Comparison of ENCODE assay signal across 16 cellular contexts in the genomic region with DNA sequence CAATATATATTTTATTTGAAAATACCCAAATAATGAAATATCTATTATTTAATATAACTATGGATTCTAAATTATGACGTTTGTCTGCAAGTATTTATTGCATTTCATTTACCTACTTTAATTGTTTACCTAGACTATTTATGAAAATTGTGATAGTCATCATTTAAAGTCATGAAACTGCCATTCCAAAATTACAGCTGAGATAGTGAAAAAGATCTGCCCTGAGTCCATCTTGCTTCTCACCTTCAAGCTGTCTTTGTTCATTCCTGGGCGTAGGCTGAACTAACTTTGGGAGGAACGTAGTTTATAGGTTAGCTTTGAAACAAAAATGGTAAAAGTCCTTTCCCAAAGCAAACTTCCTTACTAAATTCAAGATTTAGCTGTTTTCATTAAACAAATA. TPM values are rescaled to one million over a fixed set of nuclear protein-coding genes. Genes with fewer than 3 reads are reported as not detected.
DNase-seq lines count a peak whose midpoint lies in the region; ATAC-seq, FAIRE-seq and TF ChIP-seq lines count a peak whose summit lies in the region.
"Had no signal": no experiment of that assay in that cellular context is flagged by ENCODE, and none has a peak within 500 bp of the region (broad histone marks: within the 10 kb centered on the region; RNA-seq: fewer than 3 reads in every experiment).

No MANE protein-coding gene starts in this region.

- no peaks in the 10 kb centered on the region for H3K36me3 ChIP-seq in IMR-90 (ENCODE audit: control insufficient read depth, insufficient read depth, low read length)
- H3K36me3 ChIP-seq in K562 (ENCODE audit: control insufficient read depth, insufficient read depth, low read length) = no peaks in the 10 kb centered on the region
- no peaks in the 10 kb centered on the region for H3K36me3 ChIP-seq in pancreas
- H3K36me3 ChIP-seq: BLaER1 treated with 17β-estradiol and CSF1 and Interleukin-3, amounts not matched to agents 10 nM and 100 nM had no signal

- no peak overlapping the region for H3K14ac ChIP-seq in IMR-90 (replicated peaks; ENCODE audit: low read depth, low read length)

- H4K8ac ChIP-seq in IMR-90 (ENCODE audit: low read depth in 2 of 2, low read length in 2 of 2) = no peak overlapping the region

- no peak overlapping the region for H4K91ac ChIP-seq in IMR-90 (ENCODE audit: insufficient read depth, low read depth, low read length)

- no peak overlapping the region for H3K56ac ChIP-seq in IMR-90 (ENCODE audit: extremely low read depth, insufficient read depth, low read length)

- H2AFZ ChIP-seq in IMR-90 (replicated peaks; ENCODE audit: low read length, poor library complexity) = no peak overlapping the region
- peak overlapping the region; percentile 2; the same call in 1 of the 2 replicates for H2AFZ ChIP-seq in K562 (ENCODE audit: low read depth, low read length)

- TF ChIP-seq EP300 in A549 (IDR thresholded peaks at IDR 0.05) (no peak), K562 (IDR thresholded peaks at IDR 0.05; ENCODE audit: low read length) (no peak)

- H4K20me1 ChIP-seq in IMR-90 (ENCODE audit: insufficient read depth, low read length) = no peaks in the 10 kb centered on the region
- no peaks in the 10 kb centered on the region for H4K20me1 ChIP-seq in K562 (replicated peaks; ENCODE audit: control insufficient read depth, insufficient read depth, low read length)
- H4K20me1 ChIP-seq: BLaER1 treated with 17β-estradiol and CSF1 and Interleukin-3, amounts not matched to agents 10 nM and 100 nM had no signal

- H3K79me2 ChIP-seq in K562 (ENCODE audit: control insufficient read depth, insufficient read depth, low read length) = no peaks in the 10 kb centered on the region

- no peak overlapping the region for H3K4me2 ChIP-seq in A549
- H3K4me2 ChIP-seq in IMR-90 (ENCODE audit: low read depth, low read length) = no peak overlapping the region
- no peak overlapping the region for H3K4me2 ChIP-seq in K562 (ENCODE audit: insufficient read depth, low read length)
- H3K4me2 ChIP-seq: BLaER1 treated with 17β-estradiol and CSF1 and Interleukin-3, amounts not matched to agents 10 nM and 100 nM had no signal

- no peak overlapping the region for H3K4ac ChIP-seq in IMR-90 (ENCODE audit: low read depth, low read length)

- dilution Hi-C loops in IMR-90 (cut with HindIII; ENCODE audit: low sequenced_read_pairs, unreplicated experiment) = no loop called here

- TF ChIP-seq POLR2A in A549 (IDR thresholded peaks at IDR 0.05; ENCODE audit: low read length) = no peak
- no peak for TF ChIP-seq POLR2A in IMR-90 (IDR thresholded peaks at IDR 0.05; ENCODE audit: low read depth, low read length)
- no peak for TF ChIP-seq POLR2A in K562 (conservative IDR thresholded peaks at IDR 0.05)

- no peak overlapping the region for H2AK9ac ChIP-seq in IMR-90 (replicated peaks; ENCODE audit: low read depth, low read length, poor library complexity)

- no peak overlapping the region for H2BK15ac ChIP-seq in IMR-90 (ENCODE audit: low read depth, low read length)

- no peak overlapping the region for H2BK20ac ChIP-seq in IMR-90 (ENCODE audit: low read depth, low read length)

- no peak overlapping the region for H2BK5ac ChIP-seq in IMR-90 (ENCODE audit: low read depth, low read length, poor library complexity, severe bottlenecking)

- DNase-seq in A549 (ENCODE audit: low read depth in 1 of 2, low spot score in 1 of 2) (no peak), IMR-90 (no peak), K562 (ENCODE audit: extremely low read depth in 1 of 4, low spot score in 3 of 4) (no peak), pancreas (no peak)
- DNase-seq in activated naive CD4-positive, alpha-beta T cell treated with Interleukin-2 at 50 U/mL for 16 hours = no peak
- DNase-seq in stimulated activated CD4-positive, alpha-beta T cell treated with anti-CD3 and anti-CD28 coated beads, Interleukin-2, amount 100 ng/mL, for 24 hours = no peak
- DNase-seq: Calu3; CD8-positive, alpha-beta T cell; DMS79 treated with DMSO at 0.1 percent for 48 hours; H9; KBM-7 had no signal

- H3K4me3 ChIP-seq in A549 (no peak overlapping the region), IMR-90 (ENCODE audit: insufficient read depth, low read depth, low read length) (no peak overlapping the region), K562 (no peak overlapping the region), pancreas (no peak overlapping the region)
- H3K4me3 ChIP-seq: BLaER1 treated with 17β-estradiol and CSF1 and Interleukin-3, amounts not matched to agents 10 nM and 100 nM; GM12878 had no signal

- H3K27me3 ChIP-seq in IMR-90 (ENCODE audit: control insufficient read depth, insufficient read depth, low read length) (peaks cover 10% of the 10 kb centered on the region; the same call in 1 of the 2 replicates), K562 (ENCODE audit: control insufficient read depth in 2 of 2, insufficient read depth in 2 of 2, low read length in 2 of 2) (no peaks in the 10 kb centered on the region), pancreas (no peaks in the 10 kb centered on the region)
- H3K27me3 ChIP-seq: BLaER1 treated with 17β-estradiol and CSF1 and Interleukin-3, amounts not matched to agents 10 nM and 100 nM had no signal

- POLR2A ChIA-PET in A549 (lab: Yijun Ruan, JAX) = interaction anchor here (0.7 kb wide), 1 partner anchor 514 kb away, joined by 3 read pairs; the partner anchor contains the start of gene PLK3
- POLR2A ChIA-PET in IMR-90 (lab: Charles Lee; ENCODE audit: unreplicated experiment) = no interaction called here
- POLR2A ChIA-PET in K562 (lab: Yijun Ruan, JAX) = interaction anchor here (0.7 to 1.9 kb wide), 4 partner anchors 11 to 302 kb away, joined by 3 to 8 read pairs (median 6); no protein-coding TSS in a partner anchor

- ATAC-seq in A549 (no peak), IMR-90 (ENCODE audit: low read depth) (no peak), K562 (no peak), pancreas (no peak), GM18498 (IDR thresholded peaks at IDR 0.05; ENCODE audit: unreplicated experiment) (no peak)
- ATAC-seq: CD8-positive, alpha-beta T cell; GM12878 had no signal

- H3K27ac ChIP-seq in A549 = no peak overlapping the region
- no peak overlapping the region for H3K27ac ChIP-seq in IMR-90 (ENCODE audit: insufficient read depth, low read length)
- no peak overlapping the region for H3K27ac ChIP-seq in K562 (ENCODE audit: extremely low read depth, low read depth, low read length)
- H3K27ac ChIP-seq in pancreas = no peak overlapping the region
- H3K27ac ChIP-seq: BLaER1 treated with 17β-estradiol and CSF1 and Interleukin-3, amounts not matched to agents 10 nM and 100 nM had no signal

- intact Hi-C loops in IMR-90 (cut with micrococcal nuclease) (no loop called here), K562 (cut with micrococcal nuclease) (no loop called here), pancreas (cut with DNase I) (no loop called here)

- CTCF ChIA-PET in A549 (lab: Yijun Ruan, JAX) (interaction anchor here (0.9 to 1.1 kb wide), 2 partner anchors 11 to 12 kb away, joined by 3 to 5 read pairs; no protein-coding TSS in a partner anchor), IMR-90 (lab: Yijun Ruan, JAX) (no interaction called here), K562 (lab: Yijun Ruan, JAX; ENCODE audit: low intra/inter-chr PET ratio) (no interaction called here)

- H2AK5ac ChIP-seq in IMR-90 (ENCODE audit: low read depth, low read length) = no peak overlapping the region

- H3K9me3 ChIP-seq in A549 (no peaks in the 10 kb centered on the region), IMR-90 (ENCODE audit: control insufficient read depth, insufficient read depth, low read length) (peaks cover 2% of the 10 kb centered on the region; the same call in 1 of the 2 replicates), K562 (replicated peaks; ENCODE audit: control insufficient read depth, insufficient read depth, low read depth, low read length) (no peaks in the 10 kb centered on the region), pancreas (no peaks in the 10 kb centered on the region)

- H3K4me1 ChIP-seq in A549 (no peaks in the 10 kb centered on the region), IMR-90 (ENCODE audit: control insufficient read depth, insufficient read depth, low read length) (no peaks in the 10 kb centered on the region), K562 (replicated peaks in 1 of 2; ENCODE audit: control insufficient read depth in 2 of 2, insufficient read depth in 2 of 2, low read length in 2 of 2) (no peaks in the 10 kb centered on the region), pancreas (peaks cover 0 to 4% (median 3%) of the 10 kb centered on the region in 3 donors)
- H3K4me1 ChIP-seq: BLaER1 treated with 17β-estradiol and CSF1 and Interleukin-3, amounts not matched to agents 10 nM and 100 nM had no signal

- 50% methylated on average over 3 of the region's 3 CpGs for WGBS in A549 (ENCODE audit: missing lambda C conversion rate)
- WGBS in IMR-90 (ENCODE audit: extremely low coverage in 2 of 2, insufficient read length in 1 of 2), 2 experiments = no CpG with 5 or more reads among the region's 3 CpGs
- 43% methylated on average over 3 of the region's 3 CpGs for WGBS in K562 (ENCODE audit: insufficient coverage, low coverage, missing lambda C conversion rate)
- 50 to 55% methylated on average over 3 of the region's 3 CpGs for WGBS in pancreas, 2 donors

- no peak overlapping the region for H3K18ac ChIP-seq in IMR-90 (ENCODE audit: low read depth, low read length)

- in situ Hi-C loops in IMR-90 (cut with MboI; ENCODE audit: low sequenced_read_pairs) (no loop called here), K562 (cut with MboI) (no loop called here)

- TF ChIP-seq RAD21 in A549 (conservative IDR thresholded peaks at IDR 0.05 in 1 of 2, IDR thresholded peaks at IDR 0.05 in 1 of 2) (no peak), IMR-90 (IDR thresholded peaks at IDR 0.05; ENCODE audit: low read length) (no peak), K562 (CRISPR knock-in tag; conservative IDR thresholded peaks at IDR 0.05 in 1 of 2, IDR thresholded peaks at IDR 0.05 in 1 of 2) (no peak)

- FAIRE-seq in A549 (lab: Jason Lieb, UNC) = no peak
- FAIRE-seq in K562 (lab: Jason Lieb, UNC) = no peak
- FAIRE-seq in pancreas (lab: Jason Lieb, UNC) = peak; percentile 23
- FAIRE-seq: GM12878, GM19239, H1 had no signal

- H3K9me1 ChIP-seq in IMR-90 (ENCODE audit: insufficient read depth, low read length) = no peaks in the 10 kb centered on the region
- H3K9me1 ChIP-seq in K562 (ENCODE audit: control insufficient read depth, insufficient read depth, low read length) = no peaks in the 10 kb centered on the region

- H3K23ac ChIP-seq in IMR-90 (ENCODE audit: low read depth, low read length) = no peak overlapping the region

- no peaks in the 10 kb centered on the region for H3K79me1 ChIP-seq in IMR-90 (ENCODE audit: low read depth in 1 of 2, low read length in 2 of 2)

- BruUV-seq in IMR-90 (replicated peaks; lab: Mats Ljungman, UMichigan) (no TSS peak), K562 (replicated peaks; lab: Mats Ljungman, UMichigan) (no TSS peak)

- H2BK120ac ChIP-seq in IMR-90 (ENCODE audit: low read depth, low read length) = no peak overlapping the region

- H3K9ac ChIP-seq in IMR-90 (ENCODE audit: low read depth, low read length) (no peak overlapping the region), K562 (ENCODE audit: insufficient read depth in 1 of 2, low read depth in 2 of 2, low read length in 2 of 2) (no peak overlapping the region)
- H3K9ac ChIP-seq: BLaER1 treated with 17β-estradiol and CSF1 and Interleukin-3, amounts not matched to agents 10 nM and 100 nM had no signal

- TF ChIP-seq CTCF in A549 (IDR thresholded peaks at IDR 0.05) = no peak
- TF ChIP-seq CTCF in IMR-90 (conservative IDR thresholded peaks at IDR 0.05; ENCODE audit: low read depth, low read length) = no peak
- TF ChIP-seq CTCF in K562 (IDR thresholded peaks at IDR 0.05 in 2 of 3, conservative IDR thresholded peaks at IDR 0.05 in 1 of 3; ENCODE audit: insufficient read depth in 2 of 3, low read depth in 1 of 3, low read length in 3 of 3) = no peak
- TF ChIP-seq CTCF in pancreas (IDR thresholded peaks at IDR 0.05) = no peak

- H4K5ac ChIP-seq in IMR-90 (ENCODE audit: low read depth, low read length) = no peak overlapping the region

RNA-seq across cellular contexts. Expression of gene HPDL, which starts 12.4 kb away (rescaled TPM):
- polyA plus RNA-seq in A549 (2011; rRNA removed) (0.80 and 0.91 TPM in 2 replicates), A549 (2017; fragmentation: RNase III; extraction: RNeasy Plus Mini Kit Qiagen cat#74134 plus additional on column Dnase treatment) (2.8 to 3.8 TPM (median 2.8 TPM) in 3 replicates), IMR-90 (2012; rRNA removed) (1.1 and 1.5 TPM in 2 replicates), K562 (2011; rRNA removed) (not detected in 2 replicates), K562 (2014; fragmentation: Illumina TruSeq; extraction: Trizol) (not detected in 2 replicates), K562 (2014; fragmentation: Nextera tagmentation; extraction: Ambion mirVana) (not detected), K562 (2014; rRNA removed) (not detected in 2 replicates), pancreas (under 1 TPM; 0.23 TPM)
- polyA plus RNA-seq in A549 (2012; cell fraction: cytosol; rRNA removed) = 5.3 and 7.2 TPM in 2 replicates
- 7.2 and 15.8 TPM in 2 replicates for polyA plus RNA-seq in A549 (2012; cell fraction: nucleus; rRNA removed)
- 0.97 and 1.1 TPM in 2 replicates for polyA minus RNA-seq in A549 (2011; rRNA and poly(A)+ RNA removed)
- total RNA-seq in IMR-90 (2012; rRNA removed) (0.54 and 0.56 TPM in 2 replicates), K562 (2014; rRNA removed) (not detected in 2 replicates), K562 (2014; rRNA removed; fragmentation: Illumina TruSeq; extraction: Trizol) (not detected in 2 replicates), K562 (2015; rRNA removed; fragmentation: Illumina TruSeq; extraction: Trizol) (not detected in 2 replicates), K562 (2021) (not detected in 2 replicates), pancreas (under 1 TPM in 5 of 6 donors, not detected in 1; 0.14 to 0.85 (median 0.31) TPM)
- 1.1 and 1.5 TPM in 2 replicates for polyA plus RNA-seq in IMR-90 (2012; cell fraction: cytosol; rRNA removed)
- 0.44 and 1.0 TPM in 2 replicates for polyA plus RNA-seq in IMR-90 (2012; cell fraction: nucleus; rRNA removed; ENCODE audit: low replicate concordance)
- not detected in 2 replicates for total RNA-seq in K562 (2011; cell fraction: chromatin; rRNA removed; ENCODE audit: low replicate concordance)
- not detected in 2 replicates for total RNA-seq in K562 (2011; cell fraction: nucleolus; rRNA removed)
- total RNA-seq in K562 (2011; cell fraction: nucleoplasm; rRNA removed) = not detected in 2 replicates
- polyA plus RNA-seq in K562 (2011; cell fraction: cytosol; rRNA removed) = not detected in 2 replicates
- polyA plus RNA-seq in K562 (2011; cell fraction: nucleus; rRNA removed) = not detected in 2 replicates
- 0.04 and 0.28 TPM in 2 replicates for polyA plus RNA-seq in K562 (2012)
- polyA minus RNA-seq in K562 (2011; rRNA and poly(A)+ RNA removed) = not detected in 2 replicates
- not detected in 2 replicates for polyA minus RNA-seq in K562 (2011; cell fraction: cytosol; rRNA and poly(A)+ RNA removed)
- not detected in 2 replicates for polyA minus RNA-seq in K562 (2011; cell fraction: nucleus; rRNA and poly(A)+ RNA removed)

RNA-seq across cellular contexts. Expression of gene TOE1, which starts 25.7 kb away (rescaled TPM):
- polyA plus RNA-seq in A549 (2011; rRNA removed) = 13.3 and 14.9 TPM in 2 replicates
- 25.1 and 29.5 TPM in 2 replicates for polyA plus RNA-seq in A549 (2012; cell fraction: cytosol; rRNA removed)
- polyA plus RNA-seq in A549 (2012; cell fraction: nucleus; rRNA removed) = 28.6 and 29.7 TPM in 2 replicates
- 13.7 to 16.3 TPM (median 15.8 TPM) in 3 replicates for polyA plus RNA-seq in A549 (2017; fragmentation: RNase III; extraction: RNeasy Plus Mini Kit Qiagen cat#74134 plus additional on column Dnase treatment)
- polyA minus RNA-seq in A549 (2011; rRNA and poly(A)+ RNA removed) = 18.2 and 22.9 TPM in 2 replicates
- 18.6 and 18.9 TPM in 2 replicates for total RNA-seq in IMR-90 (2012; rRNA removed)
- 15.5 and 16.8 TPM in 2 replicates for polyA plus RNA-seq in IMR-90 (2012; rRNA removed)
- polyA plus RNA-seq in IMR-90 (2012; cell fraction: cytosol; rRNA removed) = 9.0 and 11.3 TPM in 2 replicates
- polyA plus RNA-seq in IMR-90 (2012; cell fraction: nucleus; rRNA removed; ENCODE audit: low replicate concordance) = 16.8 and 18.9 TPM in 2 replicates
- 34.1 and 86.1 TPM in 2 replicates for total RNA-seq in K562 (2011; cell fraction: chromatin; rRNA removed; ENCODE audit: low replicate concordance)
- 66.0 and 68.2 TPM in 2 replicates for total RNA-seq in K562 (2011; cell fraction: nucleolus; rRNA removed)
- 40.8 and 44.2 TPM in 2 replicates for total RNA-seq in K562 (2011; cell fraction: nucleoplasm; rRNA removed)
- total RNA-seq in K562 (2014; rRNA removed) = 36.7 and 46.9 TPM in 2 replicates
- total RNA-seq in K562 (2014; rRNA removed; fragmentation: Illumina TruSeq; extraction: Trizol) = 25.0 and 32.1 TPM in 2 replicates
- total RNA-seq in K562 (2015; rRNA removed; fragmentation: Illumina TruSeq; extraction: Trizol) = 46.5 and 46.9 TPM in 2 replicates
- total RNA-seq in K562 (2021) = 32.5 and 33.9 TPM in 2 replicates
- polyA plus RNA-seq in K562 (2011; rRNA removed) = 30.4 and 36.0 TPM in 2 replicates
- polyA plus RNA-seq in K562 (2011; cell fraction: cytosol; rRNA removed) = 33.1 and 54.6 TPM in 2 replicates
- 75.7 and 103 TPM in 2 replicates for polyA plus RNA-seq in K562 (2011; cell fraction: nucleus; rRNA removed)
- polyA plus RNA-seq in K562 (2012) = 25.2 and 34.6 TPM in 2 replicates
- 40.1 and 47.2 TPM in 2 replicates for polyA plus RNA-seq in K562 (2014; fragmentation: Illumina TruSeq; extraction: Trizol)
- 10 to 100 TPM; 59.8 to 85.7 TPM for polyA plus RNA-seq in K562 (2014; fragmentation: Nextera tagmentation; extraction: Ambion mirVana)
- polyA plus RNA-seq in K562 (2014; rRNA removed) = 38.0 and 44.8 TPM in 2 replicates
- polyA minus RNA-seq in K562 (2011; rRNA and poly(A)+ RNA removed) = 38.1 and 72.9 TPM in 2 replicates
- polyA minus RNA-seq in K562 (2011; cell fraction: cytosol; rRNA and poly(A)+ RNA removed) = 21.1 and 35.7 TPM in 2 replicates
- 39.9 and 47.7 TPM in 2 replicates for polyA minus RNA-seq in K562 (2011; cell fraction: nucleus; rRNA and poly(A)+ RNA removed)
- total RNA-seq in pancreas = 1 to 10 TPM; 2.4 to 4.4 (median 3.4) TPM
- 1 to 10 TPM; 4.8 to 8.2 TPM for polyA plus RNA-seq in pancreas

RNA-seq across cellular contexts. Expression of gene MUTYH, which starts 26.0 kb away (rescaled TPM):
- polyA plus RNA-seq in A549 (2011; rRNA removed) (9.0 and 9.4 TPM in 2 replicates), A549 (2017; fragmentation: RNase III; extraction: RNeasy Plus Mini Kit Qiagen cat#74134 plus additional on column Dnase treatment) (12.4 to 15.2 TPM (median 12.6 TPM) in 3 replicates), IMR-90 (2012; rRNA removed) (14.3 and 14.6 TPM in 2 replicates), K562 (2011; rRNA removed) (23.6 and 39.9 TPM in 2 replicates), K562 (2014; fragmentation: Illumina TruSeq; extraction: Trizol) (32.7 and 35.6 TPM in 2 replicates), K562 (2014; fragmentation: Nextera tagmentation; extraction: Ambion mirVana) (1 to 10 TPM; 3.4 to 6.2 TPM), K562 (2014; rRNA removed) (46.2 and 53.5 TPM in 2 replicates), pancreas (10 to 100 TPM; 31.6 to 44.2 TPM)
- 17.0 and 18.4 TPM in 2 replicates for polyA plus RNA-seq in A549 (2012; cell fraction: cytosol; rRNA removed)
- 71.5 and 78.8 TPM in 2 replicates for polyA plus RNA-seq in A549 (2012; cell fraction: nucleus; rRNA removed)
- 7.8 and 9.1 TPM in 2 replicates for polyA minus RNA-seq in A549 (2011; rRNA and poly(A)+ RNA removed)
- total RNA-seq in IMR-90 (2012; rRNA removed) (8.9 and 9.1 TPM in 2 replicates), K562 (2014; rRNA removed) (32.1 and 36.8 TPM in 2 replicates), K562 (2014; rRNA removed; fragmentation: Illumina TruSeq; extraction: Trizol) (13.0 and 16.5 TPM in 2 replicates), K562 (2015; rRNA removed; fragmentation: Illumina TruSeq; extraction: Trizol) (26.8 and 29.0 TPM in 2 replicates), K562 (2021) (36.1 and 37.8 TPM in 2 replicates), pancreas (10 to 100 TPM in 5 of 6 donors, 1 to 10 TPM in 1; 9.5 to 13.9 (median 11.7) TPM)
- polyA plus RNA-seq in IMR-90 (2012; cell fraction: cytosol; rRNA removed) = 7.2 and 8.2 TPM in 2 replicates
- polyA plus RNA-seq in IMR-90 (2012; cell fraction: nucleus; rRNA removed; ENCODE audit: low replicate concordance) = 43.0 and 103 TPM in 2 replicates
- total RNA-seq in K562 (2011; cell fraction: chromatin; rRNA removed; ENCODE audit: low replicate concordance) = 71.8 and 131 TPM in 2 replicates
- total RNA-seq in K562 (2011; cell fraction: nucleolus; rRNA removed) = 89.7 and 95.8 TPM in 2 replicates
- total RNA-seq in K562 (2011; cell fraction: nucleoplasm; rRNA removed) = 74.4 and 78.0 TPM in 2 replicates
- polyA plus RNA-seq in K562 (2011; cell fraction: cytosol; rRNA removed) = 31.3 and 41.8 TPM in 2 replicates
- polyA plus RNA-seq in K562 (2011; cell fraction: nucleus; rRNA removed) = 190 and 211 TPM in 2 replicates
- polyA plus RNA-seq in K562 (2012) = 30.0 and 54.0 TPM in 2 replicates
- 18.2 and 19.1 TPM in 2 replicates for polyA minus RNA-seq in K562 (2011; rRNA and poly(A)+ RNA removed)
- polyA minus RNA-seq in K562 (2011; cell fraction: cytosol; rRNA and poly(A)+ RNA removed) = 9.2 and 10.9 TPM in 2 replicates
- polyA minus RNA-seq in K562 (2011; cell fraction: nucleus; rRNA and poly(A)+ RNA removed) = 20.3 and 32.9 TPM in 2 replicates

Comparison
In these comparisons a context has a peak if more than half of its experiments do, and no peak if none do; other contexts are left out.
1. Of the 35 proteins assayed by ChIP-seq in both K562 and A549: peak only in K562: none; only in A549: MAFK; in both: none; in neither: 34.